ENCODE assay signal across 8 cellular contexts in genomic region chr17:73340093-73340596, GRCh38. TPM values are rescaled to one million over a fixed set of nuclear protein-coding genes. Genes with fewer than 3 reads are reported as not detected.
A peak's percentile ranks its signal among the peaks of the same experiment; 100 is the strongest.
DNase-seq lines count a peak whose midpoint lies in the region; ATAC-seq, FAIRE-seq and TF ChIP-seq lines count a peak whose summit lies in the region.

No MANE protein-coding gene starts in this region.

- POLR2A ChIA-PET in K562 (lab: Yijun Ruan, JAX), result no interaction called here

- H3K27me3 ChIP-seq in KMS-11 (ENCODE audit: insufficient read depth, low read depth), result no peaks in the 10 kb centered on the region
- peaks cover 16 to 68% of the 10 kb centered on the region in 2 experiments for H3K27me3 ChIP-seq in K562 (ENCODE audit: control insufficient read depth in 2 of 2, insufficient read depth in 2 of 2, low read length in 2 of 2)
- H3K27me3 ChIP-seq in muscle layer of colon (ENCODE audit: control insufficient read depth in 1 of 2, insufficient read depth in 2 of 2, low read length in 2 of 2), result no peaks in the 10 kb centered on the region

- peaks cover 77% of the 10 kb centered on the region for H3K4me1 ChIP-seq in KMS-11 (ENCODE audit: low read depth, poor library complexity, severe bottlenecking)
- peaks cover 0 to 19% of the 10 kb centered on the region in 2 experiments; a peak in 2 of 5 replicates for H3K4me1 ChIP-seq in K562 (replicated peaks in 1 of 2; ENCODE audit: control insufficient read depth in 2 of 2, insufficient read depth in 2 of 2, low read length in 2 of 2)
- peaks cover 42% of the 10 kb centered on the region for H3K4me1 ChIP-seq in muscle layer of colon (ENCODE audit: insufficient read depth, low read length)

- H3K79me2 ChIP-seq in KMS-11 (ENCODE audit: insufficient read depth, low read depth) (no peaks in the 10 kb centered on the region), K562 (ENCODE audit: control insufficient read depth, insufficient read depth, low read length) (no peaks in the 10 kb centered on the region)

- H3K9me3 ChIP-seq in K562 (replicated peaks; ENCODE audit: control insufficient read depth, insufficient read depth, low read depth, low read length) (no peaks in the 10 kb centered on the region), muscle layer of colon (ENCODE audit: low read length) (no peaks in the 10 kb centered on the region)

- peak; percentile 48 for FAIRE-seq in K562 (lab: Jason Lieb, UNC)

- no peak for TF ChIP-seq POLR2A in K562 (conservative IDR thresholded peaks at IDR 0.05)

- H3K4me3 ChIP-seq in KMS-11 (IDR thresholded peaks at IDR 0.05; ENCODE audit: insufficient read depth, low read depth, low read length), result no peak overlapping the region
- H3K4me3 ChIP-seq in K562, result no peak overlapping the region
- no peak overlapping the region for H3K4me3 ChIP-seq in muscle layer of colon (ENCODE audit: low read depth in 1 of 2, low read length in 2 of 2)

- BruUV-seq in K562 (replicated peaks; lab: Mats Ljungman, UMichigan), result no TSS peak

- CTCF ChIA-PET in K562 (lab: Yijun Ruan, JAX; ENCODE audit: low intra/inter-chr PET ratio), result no interaction called here

- intact Hi-C loops in K562 (cut with micrococcal nuclease), result no loop called here

- peak overlapping the region; percentile 95 for H3K27ac ChIP-seq in KMS-11
- H3K27ac ChIP-seq in K562 (ENCODE audit: extremely low read depth, low read depth, low read length), result no peak overlapping the region
- peak overlapping the region; percentile 32 for H3K27ac ChIP-seq in muscle layer of colon (ENCODE audit: low read depth, low read length)

- H2AFZ ChIP-seq in KMS-11 (ENCODE audit: low read depth) (peak overlapping the region; percentile 42; the same call in 1 of the 2 replicates), K562 (ENCODE audit: low read depth, low read length) (no peak overlapping the region)

- DNase-seq in AG08395 (ENCODE audit: low spot score) (peak; percentile 94), K562 (ENCODE audit: extremely low read depth in 1 of 4, low spot score in 3 of 4) (no peak), medulla oblongata (ENCODE audit: extremely low spot score) (no peak), cerebellar nuclear complex (lab: John Stamatoyannopoulos, UW) (no peak)

- TF ChIP-seq RAD21 in K562 (CRISPR knock-in tag; conservative IDR thresholded peaks at IDR 0.05 in 1 of 2, IDR thresholded peaks at IDR 0.05 in 1 of 2), result no peak

- H3K9ac ChIP-seq in KMS-11 (peak overlapping the region; percentile 55), K562 (ENCODE audit: insufficient read depth in 1 of 2, low read depth in 2 of 2, low read length in 2 of 2) (no peak overlapping the region), muscle layer of colon (ENCODE audit: low read length) (no peak overlapping the region)

- in situ Hi-C loops in K562 (cut with MboI), result no loop called here

- WGBS in K562 (ENCODE audit: insufficient coverage, low coverage, missing lambda C conversion rate), result 5% methylated on average over 7 of the region's 7 CpGs

- H3K9me1 ChIP-seq in K562 (ENCODE audit: control insufficient read depth, insufficient read depth, low read length), result no peaks in the 10 kb centered on the region

- H4K20me1 ChIP-seq in KMS-11 (ENCODE audit: insufficient read depth) (no peaks in the 10 kb centered on the region), K562 (replicated peaks; ENCODE audit: control insufficient read depth, insufficient read depth, low read length) (no peaks in the 10 kb centered on the region)

- ATAC-seq in K562 (peak; percentile 43), HG03139 (IDR thresholded peaks at IDR 0.05; ENCODE audit: unreplicated experiment) (no peak), HG03342 (IDR thresholded peaks at IDR 0.05; ENCODE audit: unreplicated experiment) (no peak)

- H3K4me2 ChIP-seq in KMS-11 (peak overlapping the region; percentile 50), K562 (ENCODE audit: insufficient read depth, low read length) (no peak overlapping the region)

- no peak for TF ChIP-seq CTCF in KMS-11 (conservative IDR thresholded peaks at IDR 0.05; ENCODE audit: low read depth, low read length)
- TF ChIP-seq CTCF in K562 (IDR thresholded peaks at IDR 0.05 in 2 of 3, conservative IDR thresholded peaks at IDR 0.05 in 1 of 3; ENCODE audit: insufficient read depth in 2 of 3, low read depth in 1 of 3, low read length in 3 of 3), result peak in 1 of 3 experiments; percentile 8; a peak in 1 of 6 replicates

- H3K36me3 ChIP-seq in KMS-11 (ENCODE audit: insufficient read depth) (no peaks in the 10 kb centered on the region), K562 (ENCODE audit: control insufficient read depth, insufficient read depth, low read length) (no peaks in the 10 kb centered on the region), muscle layer of colon (ENCODE audit: insufficient read depth, low read length) (no peaks in the 10 kb centered on the region)

- no peak for TF ChIP-seq EP300 in K562 (IDR thresholded peaks at IDR 0.05; ENCODE audit: low read length)

TF ChIP-seq in K562, 482 proteins besides CTCF, POLR2A, EP300 and RAD21 (continues in another document):
- TF ChIP-seq HDAC2 (IDR thresholded peaks at IDR 0.05), result no peak
- TF ChIP-seq DNMT1 (IDR thresholded peaks at IDR 0.05), result no peak
- TF ChIP-seq KAT7 (CRISPR knock-in tag; IDR thresholded peaks at IDR 0.05; ENCODE audit: borderline replicate concordance), result no peak
- TF ChIP-seq KLF16 (IDR thresholded peaks at IDR 0.05), result no peak
- TF ChIP-seq, protein P1, sequence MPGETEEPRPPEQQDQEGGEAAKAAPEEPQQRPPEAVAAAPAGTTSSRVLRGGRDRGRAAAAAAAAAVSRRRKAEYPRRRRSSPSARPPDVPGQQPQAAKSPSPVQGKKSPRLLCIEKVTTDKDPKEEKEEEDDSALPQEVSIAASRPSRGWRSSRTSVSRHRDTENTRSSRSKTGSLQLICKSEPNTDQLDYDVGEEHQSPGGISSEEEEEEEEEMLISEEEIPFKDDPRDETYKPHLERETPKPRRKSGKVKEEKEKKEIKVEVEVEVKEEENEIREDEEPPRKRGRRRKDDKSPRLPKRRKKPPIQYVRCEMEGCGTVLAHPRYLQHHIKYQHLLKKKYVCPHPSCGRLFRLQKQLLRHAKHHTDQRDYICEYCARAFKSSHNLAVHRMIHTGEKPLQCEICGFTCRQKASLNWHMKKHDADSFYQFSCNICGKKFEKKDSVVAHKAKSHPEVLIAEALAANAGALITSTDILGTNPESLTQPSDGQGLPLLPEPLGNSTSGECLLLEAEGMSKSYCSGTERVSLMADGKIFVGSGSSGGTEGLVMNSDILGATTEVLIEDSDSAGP (CRISPR knock-in tag; IDR thresholded peaks at IDR 0.05), result no peak
- TF ChIP-seq THAP7 (CRISPR knock-in tag; IDR thresholded peaks at IDR 0.05), result no peak
- no peak for TF ChIP-seq NCOA1 (IDR thresholded peaks at IDR 0.05; ENCODE audit: low read depth)
- no peak for TF ChIP-seq CTBP1 (IDR thresholded peaks at IDR 0.05; ENCODE audit: borderline replicate concordance)
- TF ChIP-seq PYGO2 (tag; IDR thresholded peaks at IDR 0.05), result no peak
- no peak for TF ChIP-seq MLLT1 (IDR thresholded peaks at IDR 0.05)
- no peak for TF ChIP-seq SMARCA5 (IDR thresholded peaks at IDR 0.05)
- no peak for TF ChIP-seq NR2C2 (CRISPR knock-in tag; IDR thresholded peaks at IDR 0.05)
- peak; percentile 86; the same call in 1 of the 2 replicates for TF ChIP-seq NR2C2 (tag; IDR thresholded peaks at IDR 0.05)
- TF ChIP-seq ESRRA (IDR thresholded peaks at IDR 0.05; ENCODE audit: borderline replicate concordance, low read depth), result no peak
- no peak for TF ChIP-seq ZKSCAN3 (CRISPR knock-in tag; IDR thresholded peaks at IDR 0.05)
- TF ChIP-seq HIVEP1 (CRISPR knock-in tag; IDR thresholded peaks at IDR 0.05), result no peak
- no peak for TF ChIP-seq SRF (CRISPR knock-in tag; IDR thresholded peaks at IDR 0.05)
- TF ChIP-seq CBX8 (IDR thresholded peaks at IDR 0.05; ENCODE audit: borderline replicate concordance, extremely low read depth, low read depth, low read length, poor library complexity, severe bottlenecking), result no peak

RNA-seq across cellular contexts. Expression of gene CDC42EP4, which starts 28.3 kb away (rescaled TPM):
- total RNA-seq in K562 (2011; cell fraction: chromatin; rRNA removed; ENCODE audit: low replicate concordance), result 19.6 and 53.2 TPM in 2 replicates
- total RNA-seq in K562 (2011; cell fraction: nucleolus; rRNA removed), result 40.4 and 45.0 TPM in 2 replicates
- total RNA-seq in K562 (2011; cell fraction: nucleoplasm; rRNA removed), result 28.5 and 29.0 TPM in 2 replicates
- total RNA-seq in K562 (2014; rRNA removed) (16.1 and 19.9 TPM in 2 replicates), K562 (2014; rRNA removed; fragmentation: Illumina TruSeq; extraction: Trizol) (7.4 and 8.0 TPM in 2 replicates), K562 (2015; rRNA removed; fragmentation: Illumina TruSeq; extraction: Trizol) (15.9 TPM in 2 replicates), K562 (2021) (20.4 and 20.8 TPM in 2 replicates)
- polyA plus RNA-seq in K562 (2011; rRNA removed) (8.8 and 12.3 TPM in 2 replicates), K562 (2014; fragmentation: Illumina TruSeq; extraction: Trizol) (10.2 and 15.3 TPM in 2 replicates), K562 (2014; fragmentation: Nextera tagmentation; extraction: Ambion mirVana) (1 to 10 TPM in 1 of 2 experiments, under 1 TPM in 1; 0.65 to 1.1 TPM), K562 (2014; rRNA removed) (13.3 and 13.4 TPM in 2 replicates)
- polyA plus RNA-seq in K562 (2011; cell fraction: cytosol; rRNA removed), result 9.2 and 35.2 TPM in 2 replicates
- 9.0 and 12.0 TPM in 2 replicates for polyA plus RNA-seq in K562 (2011; cell fraction: nucleus; rRNA removed)
- 19.2 and 20.7 TPM in 2 replicates for polyA plus RNA-seq in K562 (2012)
- polyA minus RNA-seq in K562 (2011; rRNA and poly(A)+ RNA removed), result 7.4 and 13.8 TPM in 2 replicates
- polyA minus RNA-seq in K562 (2011; cell fraction: cytosol; rRNA and poly(A)+ RNA removed), result 14.7 and 19.6 TPM in 2 replicates
- polyA minus RNA-seq in K562 (2011; cell fraction: nucleus; rRNA and poly(A)+ RNA removed), result 19.3 and 19.4 TPM in 2 replicates
